Comparison of ENCODE assay signal across 9 cellular contexts in the genomic region with DNA sequence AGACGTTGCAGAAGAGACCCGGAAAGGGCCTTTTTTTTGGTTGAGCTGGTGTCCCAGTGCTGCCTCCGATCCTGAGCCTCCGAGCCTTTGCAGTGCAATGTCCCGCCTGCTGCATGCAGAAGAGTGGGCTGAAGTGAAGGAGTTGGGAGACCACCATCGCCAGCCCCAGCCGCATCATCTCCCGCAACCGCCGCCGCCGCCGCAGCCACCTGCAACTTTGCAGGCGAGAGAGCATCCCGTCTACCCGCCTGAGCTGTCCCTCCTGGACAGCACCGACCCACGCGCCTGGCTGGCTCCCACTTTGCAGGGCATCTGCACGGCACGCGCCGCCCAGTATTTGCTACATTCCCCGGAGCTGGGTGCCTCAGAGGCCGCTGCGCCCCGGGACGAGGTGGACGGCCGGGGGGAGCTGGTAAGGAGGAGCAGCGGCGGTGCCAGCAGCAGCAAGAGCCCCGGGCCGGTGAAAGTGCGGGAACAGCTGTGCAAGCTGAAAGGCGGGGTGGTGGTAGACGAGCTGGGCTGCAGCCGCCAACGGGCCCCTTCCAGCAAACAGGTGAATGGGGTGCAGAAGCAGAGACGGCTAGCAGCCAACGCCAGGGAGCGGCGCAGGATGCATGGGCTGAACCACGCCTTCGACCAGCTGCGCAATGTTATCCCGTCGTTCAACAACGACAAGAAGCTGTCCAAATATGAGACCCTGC. TPM values are rescaled to one million over a fixed set of nuclear protein-coding genes. Genes with fewer than 3 reads are reported as not detected.
DNase-seq lines count a peak whose midpoint lies in the region; ATAC-seq and TF ChIP-seq lines count a peak whose summit lies in the region.
"Had no signal": no experiment of that assay in that cellular context is flagged by ENCODE, and none has a peak within 500 bp of the region (broad histone marks: within the 10 kb centered on the region; RNA-seq: fewer than 3 reads in every experiment).

No MANE protein-coding gene starts in this region.

- peak overlapping the region; percentile 44 to 55 (median 46) for H3K4me3 ChIP-seq in esophagus muscularis mucosa

- DNase-seq in GM13977 (ENCODE audit: low spot score), result peak; percentile 29
- DNase-seq in NCI-H526 treated with DMSO at 0.1 percent for 48 hours (lab: John Stamatoyannopoulos, UW), result peak; percentile 16
- DNase-seq in esophagus muscularis mucosa (ENCODE audit: extremely low spot score), result no peak
- DNase-seq in posterior vena cava (ENCODE audit: low spot score), result peak; percentile 82

- peaks cover 26 to 34% (median 32%) of the 10 kb centered on the region in 4 donors for H3K4me1 ChIP-seq in esophagus muscularis mucosa

- TF ChIP-seq EP300 in esophagus muscularis mucosa (IDR thresholded peaks at IDR 0.05), result no peak

- H3K27me3 ChIP-seq in esophagus muscularis mucosa, result peaks cover 6 to 89% (median 71%) of the 10 kb centered on the region in 4 donors

- ATAC-seq in HG03108 (IDR thresholded peaks at IDR 0.05; ENCODE audit: unreplicated experiment), result no peak
- no peak for ATAC-seq in GM21390 (IDR thresholded peaks at IDR 0.05; ENCODE audit: unreplicated experiment)
- ATAC-seq in GM18870 (IDR thresholded peaks at IDR 0.05; ENCODE audit: unreplicated experiment), result no peak
- no peak for ATAC-seq in GM21737 (IDR thresholded peaks at IDR 0.05; ENCODE audit: unreplicated experiment)

- WGBS in esophagus muscularis mucosa, result 2% methylated on average over 10 of the region's 49 CpGs

- H3K36me3 ChIP-seq in esophagus muscularis mucosa, result no peaks in the 10 kb centered on the region

- TF ChIP-seq CTCF in GM13977 (IDR thresholded peaks at IDR 0.05; ENCODE audit: extremely low read depth, insufficient read depth, missing control alignments) (no peak), esophagus muscularis mucosa (IDR thresholded peaks at IDR 0.05) (no peak)

- peaks cover 0 to 4% (median 0%) of the 10 kb centered on the region in 4 donors for H3K9me3 ChIP-seq in esophagus muscularis mucosa

- intact Hi-C loops in esophagus muscularis mucosa (cut with DNase I) (no loop called here), posterior vena cava (cut with DNase I) (no loop called here)

- in situ Hi-C loops in GM13977 (cut with MboI; ENCODE audit: low pct_unique_long_range_greater_than_20kb, low sequenced_read_pairs, unreplicated experiment), result no loop called here

- H3K27ac ChIP-seq in esophagus muscularis mucosa (replicated peaks in 1 of 4), result no peak overlapping the region

- TF ChIP-seq POLR2A in esophagus muscularis mucosa (IDR thresholded peaks at IDR 0.05; ENCODE audit: low read depth), result no peak

RNA-seq across cellular contexts. Expression of gene ATOH1, which starts 0.4 kb away (rescaled TPM):
- total RNA-seq in esophagus muscularis mucosa (not detected), posterior vena cava (not detected)
- total RNA-seq: renal cortical epithelial cell had no signal
